Comparison of ENCODE assay signal across 15 cellular contexts in genomic region chr16:54063374-54063773, GRCh38.
DNase-seq lines count a peak whose midpoint lies in the region; ATAC-seq and TF ChIP-seq lines count a peak whose summit lies in the region.
"Had no signal": no experiment of that assay in that cellular context is flagged by ENCODE, and none has a peak within 500 bp of the region (broad histone marks: within the 10 kb centered on the region; RNA-seq: fewer than 3 reads in every experiment).

No MANE protein-coding gene starts in this region.

- no peak overlapping the region for H2AFZ ChIP-seq in Loucy (ENCODE audit: low read length)

- peaks cover 17% of the 10 kb centered on the region; the same call in 1 of the 2 replicates for H3K79me2 ChIP-seq in Loucy (ENCODE audit: insufficient read depth, low read length)

- H3K4me3 ChIP-seq in Loucy (ENCODE audit: low read length, poor library complexity, severe bottlenecking) (peak overlapping the region; percentile 30), fibroblast of pulmonary artery (replicated peaks; ENCODE audit: low read depth, low read length) (no peak overlapping the region), coronary artery (no peak overlapping the region)

- no peaks in the 10 kb centered on the region for H3K9me2 ChIP-seq in Loucy (replicated peaks; ENCODE audit: low read depth, low read length)

- DNase-seq in NCI-H146 (lab: John Stamatoyannopoulos, UW) (peak; percentile 14), NCI-H146 treated with DMSO at 0.1 percent for 48 hours (lab: John Stamatoyannopoulos, UW; ENCODE audit: unreplicated experiment) (no peak), fibroblast of pulmonary artery (ENCODE audit: low read depth) (peak; percentile 38), mesothelial cell of epicardium (ENCODE audit: low spot score in 2 of 2, unreplicated experiment in 2 of 2) (no peak), NCI-H345 treated with DMSO at 0.1 percent for 48 hours (lab: John Stamatoyannopoulos, UW; ENCODE audit: unreplicated experiment) (no peak), coronary artery (ENCODE audit: low spot score) (no peak)
- DNase-seq: CD8-positive, alpha-beta T cell; DMS53; GF-D8; GOT3 had no signal

- ATAC-seq in HG03139 (IDR thresholded peaks at IDR 0.05; ENCODE audit: unreplicated experiment), result no peak
- ATAC-seq: CD8-positive, alpha-beta T cell had no signal

- H3K9ac ChIP-seq in Loucy (ENCODE audit: low read depth, low read length, poor library complexity, severe bottlenecking), result peak overlapping the region; percentile 56

- H3K9me3 Mint-ChIP-seq in mesothelial cell of epicardium, result no peaks in the 10 kb centered on the region
- H3K9me3 Mint-ChIP-seq: CD14-positive monocyte; CD8-positive, alpha-beta T cell; H9 had no signal

- H3K4me1 ChIP-seq in Loucy (ENCODE audit: insufficient read depth, low read length, poor library complexity, severe bottlenecking), result peaks cover 88% of the 10 kb centered on the region

- no peaks in the 10 kb centered on the region for H3K9me3 ChIP-seq in Loucy (ENCODE audit: insufficient read depth, low read depth, low read length)

- TF ChIP-seq CTCF in Loucy (conservative IDR thresholded peaks at IDR 0.05; ENCODE audit: low read length) (no peak), fibroblast of pulmonary artery (IDR thresholded peaks at IDR 0.05; ENCODE audit: low read length, missing control alignments) (no peak), mesothelial cell of epicardium (IDR thresholded peaks at IDR 0.05; ENCODE audit: unreplicated experiment) (no peak), coronary artery (IDR thresholded peaks at IDR 0.05) (no peak)

- peak overlapping the region; percentile 10 for H3K27ac Mint-ChIP-seq in mesothelial cell of epicardium
- H3K27ac Mint-ChIP-seq: CD8-positive, alpha-beta T cell; H9 had no signal

- H3F3A ChIP-seq in Loucy (ENCODE audit: low read depth), result peaks cover 3% of the 10 kb centered on the region; the same call in 1 of the 2 replicates

- H3K27me3 ChIP-seq in Loucy (ENCODE audit: insufficient read depth, low read length, poor library complexity, severe bottlenecking), result no peaks in the 10 kb centered on the region

- H3K4me3 Mint-ChIP-seq in mesothelial cell of epicardium, result no peak overlapping the region
- H3K4me3 Mint-ChIP-seq: CD14-positive monocyte; CD8-positive, alpha-beta T cell; H9 had no signal

- peaks cover 67% of the 10 kb centered on the region for H3K4me1 Mint-ChIP-seq in mesothelial cell of epicardium
- H3K4me1 Mint-ChIP-seq: CD14-positive monocyte had no signal

- no peaks in the 10 kb centered on the region for H3K36me3 Mint-ChIP-seq in mesothelial cell of epicardium
- H3K36me3 Mint-ChIP-seq: CD14-positive monocyte had no signal

- H3K36me3 ChIP-seq in Loucy (ENCODE audit: insufficient read depth, low read length), result no peaks in the 10 kb centered on the region

- H3K27ac ChIP-seq in coronary artery, result no peak overlapping the region
- H3K27ac ChIP-seq: 22Rv1 had no signal

- peak overlapping the region; percentile 51 for H3K4me2 ChIP-seq in Loucy (ENCODE audit: low read depth, low read length, poor library complexity, severe bottlenecking)

- H4K20me1 ChIP-seq in Loucy (ENCODE audit: insufficient read depth, low read length, poor library complexity, severe bottlenecking), result no peaks in the 10 kb centered on the region

- H3K27me3 Mint-ChIP-seq in mesothelial cell of epicardium (ENCODE audit: low read depth), result no peaks in the 10 kb centered on the region

Comparison
In these comparisons a context has a peak if more than half of its experiments do, and no peak if none do; other contexts are left out.
1. DNase-seq: peak in NCI-H146 (single experiment) and fibroblast of pulmonary artery (single experiment); none in NCI-H146 treated with DMSO at 0.1 percent for 48 hours (single experiment), mesothelial cell of epicardium (0 of 2), NCI-H345 treated with DMSO at 0.1 percent for 48 hours (single experiment) and coronary artery (single experiment).